Comparison of ENCODE assay signal across 10 cellular contexts in genomic region chr1:223230161-223230881, GRCh38.
DNase-seq lines count a peak whose midpoint lies in the region; ATAC-seq and TF ChIP-seq lines count a peak whose summit lies in the region.
"Had no signal": no experiment of that assay in that cellular context is flagged by ENCODE, and none has a peak within 500 bp of the region (broad histone marks: within the 10 kb centered on the region; RNA-seq: fewer than 3 reads in every experiment).

No MANE protein-coding gene starts in this region.

- TF ChIP-seq CTCF in AG04450 (IDR thresholded peaks at IDR 0.05; ENCODE audit: low read depth, low read length) (no peak), foreskin fibroblast (IDR thresholded peaks at IDR 0.05; ENCODE audit: low read depth, low read length) (no peak), endodermal cell (conservative IDR thresholded peaks at IDR 0.05) (no peak)

- peaks cover 3% of the 10 kb centered on the region for H3K27me3 Mint-ChIP-seq in activated T-helper 1 cell treated with anti-CD3 and anti-CD28 coated beads, Interleukin-12 subunit alpha, Interleukin-12 subunit beta, Interleukin-2, Interleukin-4 antibody, amounts not matched to agents 30 ng/mL and 10 ng/mL and 1 ng/mL, durations not matched to agents 14 hours and 24 hours and 36 hours (ENCODE audit: insufficient read depth)
- peaks cover 37% of the 10 kb centered on the region for H3K27me3 Mint-ChIP-seq in endodermal cell (ENCODE audit: insufficient read depth)

- peak; percentile 71 for DNase-seq in AG04450 (ENCODE audit: low read depth, low spot score)
- DNase-seq in HS-5 (ENCODE audit: low read depth): peak; percentile 73
- no peak for DNase-seq in activated T-helper 1 cell treated with anti-CD3 and anti-CD28 coated beads, Interleukin-12 subunit alpha, Interleukin-12 subunit beta, Interleukin-2, Interleukin-4 antibody, amounts not matched to agents 30 ng/mL and 10 ng/mL and 1 ng/mL, durations not matched to agents 14 hours and 24 hours and 36 hours (ENCODE audit: low spot score)
- peak; percentile 67 to 73 for DNase-seq in foreskin fibroblast
- DNase-seq in occipital lobe (lab: John Stamatoyannopoulos, UW): no peak
- DNase-seq in endodermal cell: no peak

- H3K4me1 ChIP-seq in endodermal cell (ENCODE audit: control insufficient read depth, insufficient read depth, low read length): peaks cover 13% of the 10 kb centered on the region

- H3K9me3 ChIP-seq in AG04450 (ENCODE audit: control insufficient read depth, insufficient read depth, low read length) (no peaks in the 10 kb centered on the region; the same call in 1 of the 2 replicates), endodermal cell (ENCODE audit: control insufficient read depth, low read length) (no peaks in the 10 kb centered on the region)

- H3K27ac Mint-ChIP-seq in activated T-helper 1 cell treated with anti-CD3 and anti-CD28 coated beads, Interleukin-12 subunit alpha, Interleukin-12 subunit beta, Interleukin-2, Interleukin-4 antibody, amounts not matched to agents 30 ng/mL and 10 ng/mL and 1 ng/mL, durations not matched to agents 14 hours and 24 hours and 36 hours: peak overlapping the region; percentile 53
- no peak overlapping the region for H3K27ac Mint-ChIP-seq in endodermal cell

- H3K27me3 ChIP-seq in AG04450 (ENCODE audit: control insufficient read depth, insufficient read depth, low read length) (no peaks in the 10 kb centered on the region), endodermal cell (ENCODE audit: control insufficient read depth, insufficient read depth, low read length, poor library complexity, severe bottlenecking) (no peaks in the 10 kb centered on the region)

- H3K4me1 Mint-ChIP-seq in activated T-helper 1 cell treated with anti-CD3 and anti-CD28 coated beads, Interleukin-12 subunit alpha, Interleukin-12 subunit beta, Interleukin-2, Interleukin-4 antibody, amounts not matched to agents 30 ng/mL and 10 ng/mL and 1 ng/mL, durations not matched to agents 14 hours and 24 hours and 36 hours (ENCODE audit: low read depth): peaks cover 17% of the 10 kb centered on the region
- H3K4me1 Mint-ChIP-seq in endodermal cell: peaks cover 18% of the 10 kb centered on the region

- no peak overlapping the region for H3K4me3 Mint-ChIP-seq in activated T-helper 1 cell treated with anti-CD3 and anti-CD28 coated beads, Interleukin-12 subunit alpha, Interleukin-12 subunit beta, Interleukin-2, Interleukin-4 antibody, amounts not matched to agents 30 ng/mL and 10 ng/mL and 1 ng/mL, durations not matched to agents 14 hours and 24 hours and 36 hours
- no peak overlapping the region for H3K4me3 Mint-ChIP-seq in endodermal cell

- H3K36me3 Mint-ChIP-seq in activated T-helper 1 cell treated with anti-CD3 and anti-CD28 coated beads, Interleukin-12 subunit alpha, Interleukin-12 subunit beta, Interleukin-2, Interleukin-4 antibody, amounts not matched to agents 30 ng/mL and 10 ng/mL and 1 ng/mL, durations not matched to agents 14 hours and 24 hours and 36 hours (ENCODE audit: low read depth): no peaks in the 10 kb centered on the region
- no peaks in the 10 kb centered on the region for H3K36me3 Mint-ChIP-seq in endodermal cell (ENCODE audit: low read depth)

- no peaks in the 10 kb centered on the region for H3K9me3 Mint-ChIP-seq in activated T-helper 1 cell treated with anti-CD3 and anti-CD28 coated beads, Interleukin-12 subunit alpha, Interleukin-12 subunit beta, Interleukin-2, Interleukin-4 antibody, amounts not matched to agents 30 ng/mL and 10 ng/mL and 1 ng/mL, durations not matched to agents 14 hours and 24 hours and 36 hours
- no peaks in the 10 kb centered on the region for H3K9me3 Mint-ChIP-seq in endodermal cell

- 93 to 95% methylated on average over 7 to 11 of the region's 11 CpGs for WGBS in endodermal cell (ENCODE audit: insufficient coverage in 1 of 2, insufficient read length in 1 of 2), 2 experiments

- H3K9ac ChIP-seq in endodermal cell (ENCODE audit: extremely low read depth, low read length, poor library complexity, severe bottlenecking): no peak overlapping the region

- POLR2A ChIA-PET in AG04450 (lab: Yijun Ruan, JAX): interaction anchor here (0.6 to 1.0 kb wide), 9 partner anchors 15 to 950 kb away, joined by 3 to 7 read pairs (median 5); no protein-coding TSS in a partner anchor

- intact Hi-C loops in activated T-helper 1 cell treated with anti-CD3 and anti-CD28 coated beads, Interleukin-12 subunit alpha, Interleukin-12 subunit beta, Interleukin-2, Interleukin-4 antibody, amounts not matched to agents 30 ng/mL and 10 ng/mL and 1 ng/mL, durations not matched to agents 14 hours and 24 hours and 36 hours (cut with micrococcal nuclease): loop anchor here (1.0 kb wide), 2 partner anchors 40 to 97 kb away; no protein-coding TSS in a partner anchor

- ATAC-seq in GM19351 (IDR thresholded peaks at IDR 0.05; ENCODE audit: unreplicated experiment) (no peak), HG03025 (IDR thresholded peaks at IDR 0.05; ENCODE audit: low FRiP score, unreplicated experiment) (no peak)

- H3K4me3 ChIP-seq in AG04450 (ENCODE audit: low read depth, low read length) (peak overlapping the region; percentile 31), foreskin fibroblast (ENCODE audit: low read depth in 1 of 2, low read length in 2 of 2) (no peak overlapping the region), endodermal cell (ENCODE audit: low read length) (no peak overlapping the region)
- H3K4me3 ChIP-seq: coronary artery, SK-N-MC had no signal

- CTCF ChIA-PET in AG04450 (lab: Charles Lee): interaction anchor here (0.7 to 1.8 kb wide), 5 partner anchors 9 to 107 kb away, joined by 3 to 11 read pairs (median 5); no protein-coding TSS in a partner anchor

- no peaks in the 10 kb centered on the region for H3K36me3 ChIP-seq in endodermal cell (ENCODE audit: control insufficient read depth, insufficient read depth, low read length)

- H3K27ac ChIP-seq in AG04450 (ENCODE audit: low read depth, low read length): peak overlapping the region; percentile 95
- no peak overlapping the region for H3K27ac ChIP-seq in endodermal cell (ENCODE audit: low read depth, low read length)
- H3K27ac ChIP-seq: coronary artery, SK-N-MC had no signal

Comparison
In these comparisons a context has a peak if more than half of its experiments do, and no peak if none do; other contexts are left out.
1. DNase-seq: peak in AG04450 (single experiment), HS-5 (single experiment) and foreskin fibroblast (2 of 2); none in activated T-helper 1 cell treated with anti-CD3 and anti-CD28 coated beads, Interleukin-12 subunit alpha, Interleukin-12 subunit beta, Interleukin-2, Interleukin-4 antibody, amounts not matched to agents 30 ng/mL and 10 ng/mL and 1 ng/mL, durations not matched to agents 14 hours and 24 hours and 36 hours (single experiment), occipital lobe (single experiment) and endodermal cell (single experiment).